8 cellular contexts compared by ENCODE assay signal in genomic region chr4:7987148-7987989, GRCh38. TPM values are rescaled to one million over a fixed set of nuclear protein-coding genes. Genes with fewer than 3 reads are reported as not detected.
DNase-seq lines count a peak whose midpoint lies in the region; ATAC-seq, FAIRE-seq and TF ChIP-seq lines count a peak whose summit lies in the region.

No MANE protein-coding gene starts in this region.

- TF ChIP-seq RAD21 in A549 (conservative IDR thresholded peaks at IDR 0.05 in 1 of 2, IDR thresholded peaks at IDR 0.05 in 1 of 2) (peak; percentile 91 to 95), H1 (IDR thresholded peaks at IDR 0.05 in 1 of 2, conservative IDR thresholded peaks at IDR 0.05 in 1 of 2; ENCODE audit: low read depth in 2 of 2, low read length in 2 of 2) (peak; percentile 99)

- no peak overlapping the region for H3K4me3 Mint-ChIP-seq in activated CD8-positive, alpha-beta T cell treated with anti-CD3 and anti-CD28 coated beads, Interleukin-2, amount 10 ng/mL, durations not matched to agents 7 days and 5 days

- no peak overlapping the region for H3K14ac ChIP-seq in H1 (ENCODE audit: insufficient read length)

- H3K4me2 ChIP-seq in A549 (no peak overlapping the region; the same call in 2 of the 3 replicates), H1 (ENCODE audit: insufficient read depth in 1 of 2, low read depth in 2 of 2, low read length in 2 of 2) (no peak overlapping the region), mesendoderm (ENCODE audit: low read length) (no peak overlapping the region)

- no peak overlapping the region for H3K4ac ChIP-seq in H1 (replicated peaks; ENCODE audit: insufficient read length, low read depth, low read length)
- no peak overlapping the region for H3K4ac ChIP-seq in mesendoderm (ENCODE audit: low read depth, low read length)

- no peaks in the 10 kb centered on the region; a peak in 1 of 8 replicates for H3K36me3 ChIP-seq in H1 (ENCODE audit: control insufficient read depth in 2 of 4, insufficient read depth in 4 of 4, low read length in 3 of 4)
- no peaks in the 10 kb centered on the region for H3K36me3 ChIP-seq in mesendoderm (ENCODE audit: control insufficient read depth, insufficient read depth, low read length)

- H3K9ac ChIP-seq in H1 (replicated peaks in 1 of 4; ENCODE audit: extremely low read depth in 1 of 4, low read depth in 3 of 4, low read length in 3 of 4) (no peak overlapping the region), mesendoderm (ENCODE audit: low read length) (no peak overlapping the region)

- no peaks in the 10 kb centered on the region for H3K79me2 ChIP-seq in H1 (ENCODE audit: control insufficient read depth in 1 of 2, insufficient read depth in 2 of 2, low read length in 2 of 2)
- no peaks in the 10 kb centered on the region for H3K79me2 ChIP-seq in mesendoderm (ENCODE audit: control insufficient read depth, insufficient read depth, low read length)

- TF ChIP-seq EP300 in A549 (IDR thresholded peaks at IDR 0.05) (no peak), H1 (IDR thresholded peaks at IDR 0.05; ENCODE audit: borderline replicate concordance in 1 of 2, low read depth in 2 of 2, low read length in 2 of 2) (no peak)

- TF ChIP-seq CTCF in A549 (IDR thresholded peaks at IDR 0.05) = peak; percentile 76
- TF ChIP-seq CTCF in H1 (IDR thresholded peaks at IDR 0.05; ENCODE audit: control extremely low read depth in 1 of 3, insufficient read depth in 1 of 3, low read depth in 1 of 3, low read length in 3 of 3) = peak in 2 of 3 experiments; percentile 93 to 98; a peak in 3 of 4 replicates

- no peak overlapping the region for H4K91ac ChIP-seq in H1 (replicated peaks; ENCODE audit: insufficient read length, low read length)

- CTCF ChIA-PET in A549 (lab: Yijun Ruan, JAX) = interaction anchor here (0.6 to 9.4 kb wide), 52 partner anchors 9 to 1328 kb away, joined by 3 to 94 read pairs (median 4); partner anchors contain the start of gene AFAP1
- CTCF ChIA-PET in activated CD8-positive, alpha-beta T cell treated with anti-CD3 and anti-CD28 coated beads, Interleukin-2, amount 10 ng/mL, durations not matched to agents 7 days and 5 days (lab: Charles Lee) = interaction anchor here (0.7 to 6.4 kb wide), 24 partner anchors 8 to 225 kb away, joined by 3 to 105 read pairs (median 4); partner anchors contain the start of gene AFAP1
- CTCF ChIA-PET in H1 (lab: Charles Lee; ENCODE audit: partially characterized antibody) = interaction anchor here (0.7 to 9.7 kb wide), 61 partner anchors 9 to 267 kb away, joined by 3 to 180 read pairs (median 4); partner anchors contain the start of gene AFAP1

- H2AFZ ChIP-seq in H1 (ENCODE audit: low read length) = no peak overlapping the region

- H2BK15ac ChIP-seq in H1 (ENCODE audit: low read length) (0 out of 2 replicates have a peak overlapping the region, but pooled peaks have one; percentile 75), mesendoderm (replicated peaks; ENCODE audit: low read depth) (no peak overlapping the region)

- no peaks in the 10 kb centered on the region for H3K23me2 ChIP-seq in H1 (ENCODE audit: low read depth, low read length)

- peak; percentile 82 to 90; a peak in 5 of 6 replicates for ATAC-seq in A549
- peak; percentile 82 for ATAC-seq in GM18498 (IDR thresholded peaks at IDR 0.05; ENCODE audit: unreplicated experiment)
- ATAC-seq in HG03135 (IDR thresholded peaks at IDR 0.05; ENCODE audit: unreplicated experiment) = peak; percentile 64
- peak; percentile 90 for ATAC-seq in activated CD8-positive, alpha-beta T cell treated with anti-CD3 and anti-CD28 coated beads, Interleukin-2, amount 10 ng/mL, durations not matched to agents 7 days and 5 days

- no peak overlapping the region for H3K18ac ChIP-seq in H1 (ENCODE audit: extremely low read depth, low read length)
- H3K18ac ChIP-seq in mesendoderm (ENCODE audit: low read length) = no peak overlapping the region

- peak overlapping the region; percentile 45 to 82; a peak in 5 of 6 replicates for H3K27ac ChIP-seq in A549
- no peak overlapping the region for H3K27ac ChIP-seq in H1 (ENCODE audit: low read depth, low read length)
- H3K27ac ChIP-seq in mesendoderm (ENCODE audit: low read depth, low read length) = no peak overlapping the region

- H2AK5ac ChIP-seq in H1 (ENCODE audit: low read depth, low read length) (no peak overlapping the region), mesendoderm (ENCODE audit: low read length) (no peak overlapping the region)

- DNase-seq in A549 (ENCODE audit: low read depth in 1 of 2, low spot score in 1 of 2) = peak; percentile 41 to 75
- DNase-seq in NCI-H774 (lab: John Stamatoyannopoulos, UW) = peak; percentile 48
- DNase-seq in activated CD8-positive, alpha-beta T cell treated with anti-CD3 and anti-CD28 coated beads, Interleukin-2, amount 10 ng/mL, durations not matched to agents 7 days and 5 days = peak; percentile 85
- peak in 1 of 2 experiments; percentile 95 for DNase-seq in H1 (ENCODE audit: low read depth in 1 of 2, low spot score in 2 of 2)
- DNase-seq in mesendoderm = peak; percentile 87
- peak; percentile 35 to 60 for DNase-seq in stimulated activated CD8-positive, alpha-beta memory T cell treated with anti-CD3 and anti-CD28 coated beads, Interleukin-4, amount 100 ng/mL, for 4 hours (ENCODE audit: low read depth in 2 of 2, low spot score in 1 of 2)

- H2BK5ac ChIP-seq in H1 (ENCODE audit: low read depth, low read length) (no peak overlapping the region), mesendoderm (ENCODE audit: low read length) (no peak overlapping the region)

- H3K4me1 ChIP-seq in A549 (peaks cover 13% of the 10 kb centered on the region; the same call in 2 of the 3 replicates), H1 (replicated peaks in 1 of 4; ENCODE audit: control insufficient read depth in 3 of 4, insufficient read depth in 4 of 4, low read length in 3 of 4) (peaks cover 0 to 6% (median 2%) of the 10 kb centered on the region in 4 experiments; a peak in 1 of 7 replicates), mesendoderm (ENCODE audit: control insufficient read depth, low read depth, low read length) (no peaks in the 10 kb centered on the region)

- no peaks in the 10 kb centered on the region for H4K20me1 ChIP-seq in H1 (replicated peaks in 1 of 2; ENCODE audit: control insufficient read depth in 1 of 2, insufficient read depth in 2 of 2, low read length in 2 of 2)

- H3K9me3 ChIP-seq in A549 (no peaks in the 10 kb centered on the region), H1 (ENCODE audit: insufficient read depth in 2 of 2, low read depth in 1 of 2, low read length in 1 of 2) (no peaks in the 10 kb centered on the region)

- TF ChIP-seq POLR2A in A549 (IDR thresholded peaks at IDR 0.05; ENCODE audit: low read length) = no peak
- no peak for TF ChIP-seq POLR2A in H1 (IDR thresholded peaks at IDR 0.05; ENCODE audit: control extremely low read depth in 1 of 2, low read depth in 2 of 2, low read length in 2 of 2)

- H2BK12ac ChIP-seq in H1 (ENCODE audit: low read depth, low read length) = no peak overlapping the region

- no peaks in the 10 kb centered on the region; the same call in 1 of the 2 replicates for H3K79me1 ChIP-seq in H1 (ENCODE audit: low read depth, low read length)
- H3K79me1 ChIP-seq in mesendoderm (ENCODE audit: low read length) = no peaks in the 10 kb centered on the region

- H2BK120ac ChIP-seq in H1 (replicated peaks; ENCODE audit: low read depth, low read length) (no peak overlapping the region), mesendoderm (ENCODE audit: low read depth, low read length) (no peak overlapping the region)

- FAIRE-seq in A549 (lab: Jason Lieb, UNC) (peak; percentile 13), H1 (lab: Jason Lieb, UNC) (peak; percentile 94)

- POLR2A ChIA-PET in A549 (lab: Yijun Ruan, JAX) = no interaction called here
- POLR2A ChIA-PET in activated CD8-positive, alpha-beta T cell treated with anti-CD3 and anti-CD28 coated beads, Interleukin-2, amount 10 ng/mL, durations not matched to agents 7 days and 5 days (lab: Charles Lee) = interaction anchor here (1.0 kb wide), 1 partner anchor 16 kb away, joined by 3 read pairs; no protein-coding TSS in a partner anchor
- POLR2A ChIA-PET in H1 (lab: Charles Lee; ENCODE audit: partially characterized antibody) = interaction anchor here (0.9 to 1.8 kb wide), 5 partner anchors 14 to 184 kb away, joined by 3 to 4 read pairs (median 3); no protein-coding TSS in a partner anchor

- H3K9me3 Mint-ChIP-seq in activated CD8-positive, alpha-beta T cell treated with anti-CD3 and anti-CD28 coated beads, Interleukin-2, amount 10 ng/mL, durations not matched to agents 7 days and 5 days (ENCODE audit: insufficient read depth) = no peaks in the 10 kb centered on the region

- H3K27ac Mint-ChIP-seq in activated CD8-positive, alpha-beta T cell treated with anti-CD3 and anti-CD28 coated beads, Interleukin-2, amount 10 ng/mL, durations not matched to agents 7 days and 5 days = no peak overlapping the region

- no peak overlapping the region for H2BK20ac ChIP-seq in H1 (ENCODE audit: low read length)

- H3K4me3 ChIP-seq in A549 (no peak overlapping the region), H1 (ENCODE audit: extremely low read depth in 1 of 4, insufficient read depth in 2 of 4, low read depth in 3 of 4, low read length in 4 of 4) (no peak overlapping the region), mesendoderm (ENCODE audit: low read length) (no peak overlapping the region)

- peaks cover 10% of the 10 kb centered on the region for H3K4me1 Mint-ChIP-seq in activated CD8-positive, alpha-beta T cell treated with anti-CD3 and anti-CD28 coated beads, Interleukin-2, amount 10 ng/mL, durations not matched to agents 7 days and 5 days (ENCODE audit: low read depth)

- WGBS in A549 (ENCODE audit: missing lambda C conversion rate) = 89% methylated on average over 5 of the region's 10 CpGs
- 51% methylated on average over 10 of the region's 10 CpGs; no CpG with 5 or more reads in 1 of the 2 experiments for WGBS in H1 (ENCODE audit: extremely low coverage in 1 of 2, insufficient coverage in 1 of 2, insufficient read length in 1 of 2, insufficient replicate concordance in 2 of 2, low coverage in 1 of 2, low lambda C conversion rate in 2 of 2, missing lambda C conversion rate in 1 of 2), 2 experiments
- no CpG with 5 or more reads among the region's 10 CpGs for WGBS in mesendoderm (ENCODE audit: extremely low coverage, insufficient coverage, low lambda C conversion rate)

- H3K36me3 Mint-ChIP-seq in activated CD8-positive, alpha-beta T cell treated with anti-CD3 and anti-CD28 coated beads, Interleukin-2, amount 10 ng/mL, durations not matched to agents 7 days and 5 days (ENCODE audit: low read depth) = no peaks in the 10 kb centered on the region

- H3K56ac ChIP-seq in H1 (replicated peaks; ENCODE audit: insufficient read length, low read depth, low read length) (no peak overlapping the region), mesendoderm (ENCODE audit: low read length) (no peak overlapping the region)

- H4K5ac ChIP-seq in H1 (ENCODE audit: insufficient read length, low read depth, low read length) (no peak overlapping the region), mesendoderm (ENCODE audit: low read length) (no peak overlapping the region)

- H3K27me3 Mint-ChIP-seq in activated CD8-positive, alpha-beta T cell treated with anti-CD3 and anti-CD28 coated beads, Interleukin-2, amount 10 ng/mL, durations not matched to agents 7 days and 5 days (ENCODE audit: low read depth) = peaks cover 2% of the 10 kb centered on the region

- no peaks in the 10 kb centered on the region for H3K27me3 ChIP-seq in H1 (replicated peaks in 1 of 4; ENCODE audit: control insufficient read depth in 3 of 4, extremely low read depth in 1 of 4, insufficient read depth in 3 of 4, low read length in 3 of 4)
- no peaks in the 10 kb centered on the region for H3K27me3 ChIP-seq in mesendoderm (ENCODE audit: insufficient read depth, low read length, poor library complexity)

- H4K8ac ChIP-seq in H1 (ENCODE audit: extremely low read depth, insufficient read depth, low read length) = no peak overlapping the region
- no peak overlapping the region for H4K8ac ChIP-seq in mesendoderm (ENCODE audit: low read depth, low read length)

- H3K23ac ChIP-seq in H1 (ENCODE audit: insufficient read length) (no peak overlapping the region), mesendoderm (ENCODE audit: low read length) (no peak overlapping the region)

RNA-seq across cellular contexts. Expression of gene AFAP1, which starts 47.7 kb away (rescaled TPM):
- polyA plus RNA-seq in A549 (2011; rRNA removed) = 18.9 and 25.4 TPM in 2 replicates
- polyA plus RNA-seq in A549 (2012; cell fraction: cytosol; rRNA removed) = 20.3 and 26.9 TPM in 2 replicates
- polyA plus RNA-seq in A549 (2012; cell fraction: nucleus; rRNA removed) = 38.1 and 45.2 TPM in 2 replicates
- polyA plus RNA-seq in A549 (2017; fragmentation: RNase III; extraction: RNeasy Plus Mini Kit Qiagen cat#74134 plus additional on column Dnase treatment) = 29.6 to 37.6 TPM (median 33.0 TPM) in 3 replicates
- polyA minus RNA-seq in A549 (2011; rRNA and poly(A)+ RNA removed) = 32.4 and 38.2 TPM in 2 replicates
- total RNA-seq in activated CD8-positive, alpha-beta T cell treated with anti-CD3 and anti-CD28 coated beads, Interleukin-2, amount 10 ng/mL, durations not matched to agents 7 days and 5 days = 1 to 10 TPM; 5.3 to 6.2 TPM
- total RNA-seq in H1 (2021; fragmentation: NEBNext Ultra II Directional; extraction: Animal tissue kit (Norgen Biotek cat#: 25700)) = 16.2 and 18.2 TPM in 2 replicates
- polyA plus RNA-seq in H1 (2011; rRNA removed) = 3.6 and 5.1 TPM in 2 replicates
- polyA plus RNA-seq in H1 (2011; cell fraction: cytosol; rRNA removed) = 3.6 TPM
- 9.3 TPM for polyA plus RNA-seq in H1 (2011; cell fraction: nucleus; rRNA removed)
- polyA plus RNA-seq in H1 (2012, experiment 1 of 2) = 5.8 to 7.5 TPM (median 6.7 TPM) in 4 replicates
- 2.7 TPM for polyA plus RNA-seq in H1 (2012, experiment 2 of 2)
- 7.8 TPM for polyA plus RNA-seq in H1 (2013, experiment 1 of 2)
- 7.8 TPM for polyA plus RNA-seq in H1 (2013, experiment 2 of 2)
- 8.1 and 10.5 TPM in 2 replicates for polyA minus RNA-seq in H1 (2011; rRNA and poly(A)+ RNA removed)
- 5.6 TPM for polyA minus RNA-seq in H1 (2011; cell fraction: cytosol; rRNA and poly(A)+ RNA removed)
- 16.3 TPM for polyA minus RNA-seq in H1 (2011; cell fraction: nucleus; rRNA and poly(A)+ RNA removed)
- polyA plus RNA-seq in mesendoderm (2013, experiment 1 of 2) = 11.2 TPM
- 11.4 TPM for polyA plus RNA-seq in mesendoderm (2013, experiment 2 of 2)

Comparison
In these comparisons a context has a peak if more than half of its experiments do, and no peak if none do; other contexts are left out.
1. H3K27ac ChIP-seq: peak in A549 (2 of 2); none in H1 (single experiment) and mesendoderm (single experiment).
2. Of the 18 proteins assayed by ChIP-seq in both H1 and A549: peak only in H1: KDM1A; only in A549: none; in both: CTCF, MAX and RAD21; in neither: 13; mixed calls (peak in some experiments, not most) for 1.
3. Peak in every context shown above with its lines, with median percentiles within 50 percentile points of each other: ATAC-seq.